In genomic region chr1:47887959-47888629, GRCh38 we compare ENCODE assay signal across 1 cellular context.
TF ChIP-seq lines count a peak whose summit lies in the region.

No MANE protein-coding gene starts in this region.

TF ChIP-seq in SK-N-SH treated with all-trans-retinoic acid at 6 μM for 48 hours, 23 proteins besides CTCF, POLR2A, EP300 and RAD21 (continued from another document):
- TF ChIP-seq TCF4 (CRISPR knock-in tag; IDR thresholded peaks at IDR 0.05; ENCODE audit: borderline replicate concordance): no peak
- TF ChIP-seq ZC3H10 (CRISPR knock-in tag; IDR thresholded peaks at IDR 0.05): no peak
- TF ChIP-seq BACH2 (CRISPR knock-in tag; IDR thresholded peaks at IDR 0.05; ENCODE audit: borderline replicate concordance): no peak
- TF ChIP-seq ARNTL (CRISPR knock-in tag; IDR thresholded peaks at IDR 0.05; ENCODE audit: borderline replicate concordance, low read depth): no peak
- TF ChIP-seq ZNF70 (CRISPR knock-in tag; IDR thresholded peaks at IDR 0.05): no peak
- no peak for TF ChIP-seq PPARA (CRISPR knock-in tag; IDR thresholded peaks at IDR 0.05; ENCODE audit: borderline replicate concordance)
- TF ChIP-seq POU6F1 (CRISPR knock-in tag; IDR thresholded peaks at IDR 0.05; ENCODE audit: borderline replicate concordance, low read depth): no peak
- no peak for TF ChIP-seq ZFP3 (CRISPR knock-in tag; IDR thresholded peaks at IDR 0.05)
- TF ChIP-seq CSRNP3 (CRISPR knock-in tag; IDR thresholded peaks at IDR 0.05): no peak
